In the genomic region with DNA sequence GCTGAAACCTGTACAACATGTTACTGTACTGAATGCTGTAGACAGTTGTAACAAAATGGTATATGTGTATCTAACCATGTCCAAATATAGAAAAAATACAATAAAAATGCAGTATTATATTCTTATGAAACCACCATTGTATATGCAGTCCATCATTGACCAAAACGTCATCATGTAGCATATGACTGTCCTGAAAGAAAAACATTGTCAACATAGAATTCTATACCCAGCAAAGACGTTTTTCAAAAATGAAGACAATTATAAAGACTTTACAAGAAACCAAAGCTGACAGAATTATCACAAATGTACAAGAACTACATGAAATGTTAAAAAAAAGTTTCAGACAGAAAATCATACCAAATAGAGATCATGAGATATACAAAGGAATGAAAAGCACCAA, we compare ENCODE assay signal across 8 cellular contexts.
"Had no signal": no experiment of that assay in that cellular context is flagged by ENCODE, and none has a peak within 500 bp of the region (broad histone marks: within the 10 kb centered on the region; RNA-seq: fewer than 3 reads in every experiment).

No MANE protein-coding gene starts in this region.

- H3K4me3 ChIP-seq: K562 had no signal

- DNase-seq: IMR-90, KBM-7, KG1 had no signal

- H3K4me1 Mint-ChIP-seq: IgD-negative memory B cell had no signal

- H3K27ac Mint-ChIP-seq: IgD-negative memory B cell had no signal

- FAIRE-seq: HepG2, K562 had no signal

- H3K27ac ChIP-seq: HL-60, KMS-11 had no signal

- H3K36me3 Mint-ChIP-seq: IgD-negative memory B cell had no signal
